Comparison of ENCODE assay signal across 37 cellular contexts in the genomic region with DNA sequence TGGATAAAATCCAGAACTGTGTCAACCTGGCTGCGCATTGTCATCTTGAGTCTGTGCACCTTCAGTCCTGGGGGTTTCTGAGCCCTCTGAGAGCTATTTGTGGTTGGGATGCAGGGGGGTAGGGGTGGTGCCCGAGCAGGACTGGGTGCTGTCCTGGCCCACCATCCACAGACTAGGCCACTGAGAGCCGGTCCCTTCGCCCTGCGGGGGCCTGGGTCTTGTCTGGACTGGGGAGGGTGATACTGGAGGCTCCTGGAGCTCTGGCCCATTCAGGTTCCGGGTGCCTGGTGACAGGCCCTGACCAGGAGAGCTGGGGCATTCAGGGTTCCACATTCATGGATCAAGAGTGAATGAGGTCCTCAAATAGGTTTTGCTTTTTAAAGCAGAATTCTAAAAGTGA. TPM values are rescaled to one million over a fixed set of nuclear protein-coding genes. Genes with fewer than 3 reads are reported as not detected.
"Had no signal": no experiment of that assay in that cellular context is flagged by ENCODE, and none has a peak within 500 bp of the region (broad histone marks: within the 10 kb centered on the region; RNA-seq: fewer than 3 reads in every experiment).

No MANE protein-coding gene starts in this region.

- H3K36me3 Mint-ChIP-seq: activated CD4-positive, alpha-beta memory T cell treated with anti-CD3 and anti-CD28 coated beads for 36 hours; activated CD8-positive, alpha-beta memory T cell treated with anti-CD3 and anti-CD28 coated beads, Interleukin-2, amount 10 ng/mL, durations not matched to agents 7 days and 5 days; activated naive CD4-positive, alpha-beta T cell treated with anti-CD3 and anti-CD28 coated beads, Interleukin-2, amount 50 U/mL, for 24 hours; activated naive CD8-positive, alpha-beta T cell treated with anti-CD3 and anti-CD28 coated beads for 36 hours had no signal

- H3K9me3 Mint-ChIP-seq: activated CD4-positive, alpha-beta memory T cell treated with anti-CD3 and anti-CD28 coated beads for 36 hours; activated CD4-positive, alpha-beta T cell treated with anti-CD3 and anti-CD28 coated beads, Interleukin-2, amount 10 ng/mL, durations not matched to agents 24 days and 14 days; activated naive CD4-positive, alpha-beta T cell treated with anti-CD3 and anti-CD28 coated beads for 36 hours; activated naive CD4-positive, alpha-beta T cell treated with anti-CD3 and anti-CD28 coated beads, Interleukin-2, amount 50 U/mL, for 24 hours; activated naive CD8-positive, alpha-beta T cell treated with anti-CD3 and anti-CD28 coated beads for 36 hours; activated naive CD8-positive, alpha-beta T cell treated with anti-CD3 and anti-CD28 coated beads, Interleukin-2, amount 50 U/mL, for 24 hours; activated T-helper 1 cell treated with anti-CD3 and anti-CD28 coated beads, Interleukin-12 subunit alpha, Interleukin-12 subunit beta, Interleukin-2, Interleukin-4 antibody, amounts not matched to agents 30 ng/mL and 10 ng/mL and 1 ng/mL, durations not matched to agents 14 hours and 24 hours and 36 hours; activated T-helper 2 cell treated with anti-CD3 and anti-CD28 coated beads, Interferon-gamma antibody, Interleukin-2, Interleukin-4, amounts not matched to agents 10 μg/mL and 5 μg/mL and 100 μg/mL, durations not matched to agents 14 hours and 24 hours and 36 hours; T-helper 2 cell treated with Interferon-gamma antibody and Interleukin-4, amounts not matched to agents 5 μg/mL and 100 μg/mL, for 36 hours had no signal

- H3K27me3 ChIP-seq: adrenal gland, body of pancreas, cardiac muscle cell, colonic mucosa, esophagus squamous epithelium, gastroesophageal sphincter had no signal

- H3K27ac ChIP-seq: adrenal gland, body of pancreas, cardiac muscle cell, colonic mucosa, epithelial cell of prostate, esophagus squamous epithelium, gastroesophageal sphincter had no signal

- H3K36me3 ChIP-seq: adrenal gland, cardiac muscle cell, colonic mucosa, esophagus squamous epithelium, gastroesophageal sphincter had no signal

- H3K9me3 ChIP-seq: adrenal gland, body of pancreas, colonic mucosa, esophagus squamous epithelium, gastroesophageal sphincter had no signal

- H3K4me1 Mint-ChIP-seq: activated CD4-positive, alpha-beta T cell treated with anti-CD3 and anti-CD28 coated beads for 36 hours; activated CD4-positive, alpha-beta T cell treated with anti-CD3 and anti-CD28 coated beads, Interleukin-2, amount 10 ng/mL, durations not matched to agents 24 days and 14 days; activated CD8-positive, alpha-beta memory T cell treated with anti-CD3 and anti-CD28 coated beads, Interleukin-2, amount 10 ng/mL, durations not matched to agents 7 days and 5 days; activated naive CD4-positive, alpha-beta T cell treated with anti-CD3 and anti-CD28 coated beads, Interleukin-2, amount 50 U/mL, for 24 hours; activated naive CD8-positive, alpha-beta T cell treated with anti-CD3 and anti-CD28 coated beads for 36 hours; activated naive CD8-positive, alpha-beta T cell treated with anti-CD3 and anti-CD28 coated beads, Interleukin-2, amount 50 U/mL, for 24 hours had no signal

- H3K4me3 ChIP-seq: adrenal gland, body of pancreas, cardiac muscle cell, esophagus squamous epithelium, gastroesophageal sphincter had no signal

- H3K4me3 Mint-ChIP-seq: activated CD4-positive, alpha-beta memory T cell treated with anti-CD3 and anti-CD28 coated beads for 36 hours; activated CD4-positive, alpha-beta T cell treated with anti-CD3 and anti-CD28 coated beads for 36 hours; activated CD4-positive, alpha-beta T cell treated with anti-CD3 and anti-CD28 coated beads, Interleukin-2, amount 10 ng/mL, durations not matched to agents 24 days and 14 days; activated CD8-positive, alpha-beta memory T cell treated with anti-CD3 and anti-CD28 coated beads, Interleukin-2, amount 10 ng/mL, durations not matched to agents 7 days and 5 days; activated CD8-positive, alpha-beta T cell treated with anti-CD3 and anti-CD28 coated beads, Interleukin-2, amount 10 ng/mL, durations not matched to agents 7 days and 5 days; activated naive CD4-positive, alpha-beta T cell treated with anti-CD3 and anti-CD28 coated beads for 36 hours; activated naive CD4-positive, alpha-beta T cell treated with anti-CD3 and anti-CD28 coated beads, Interleukin-2, amount 50 U/mL, for 24 hours; activated naive CD8-positive, alpha-beta T cell treated with anti-CD3 and anti-CD28 coated beads for 36 hours; activated naive CD8-positive, alpha-beta T cell treated with anti-CD3 and anti-CD28 coated beads, Interleukin-2, amount 50 U/mL, for 24 hours; activated T-helper 1 cell treated with anti-CD3 and anti-CD28 coated beads, Interleukin-12 subunit alpha, Interleukin-12 subunit beta, Interleukin-2, Interleukin-4 antibody, amounts not matched to agents 30 ng/mL and 10 ng/mL and 1 ng/mL, durations not matched to agents 14 hours and 24 hours and 36 hours; T-helper 17 cell; T-helper 2 cell treated with Interferon-gamma antibody and Interleukin-4, amounts not matched to agents 5 μg/mL and 100 μg/mL, for 36 hours had no signal

- H3K27ac Mint-ChIP-seq: activated CD4-positive, alpha-beta memory T cell treated with anti-CD3 and anti-CD28 coated beads for 36 hours; activated CD4-positive, alpha-beta T cell treated with anti-CD3 and anti-CD28 coated beads for 36 hours; activated CD4-positive, alpha-beta T cell treated with anti-CD3 and anti-CD28 coated beads, Interleukin-2, amount 10 ng/mL, durations not matched to agents 24 days and 14 days; activated CD8-positive, alpha-beta memory T cell treated with anti-CD3 and anti-CD28 coated beads, Interleukin-2, amount 10 ng/mL, durations not matched to agents 7 days and 5 days; activated CD8-positive, alpha-beta T cell treated with anti-CD3 and anti-CD28 coated beads, Interleukin-2, amount 10 ng/mL, durations not matched to agents 7 days and 5 days; activated naive CD4-positive, alpha-beta T cell treated with anti-CD3 and anti-CD28 coated beads for 36 hours; activated naive CD4-positive, alpha-beta T cell treated with anti-CD3 and anti-CD28 coated beads, Interleukin-2, amount 50 U/mL, for 24 hours; activated naive CD8-positive, alpha-beta T cell treated with anti-CD3 and anti-CD28 coated beads for 36 hours; activated naive CD8-positive, alpha-beta T cell treated with anti-CD3 and anti-CD28 coated beads, Interleukin-2, amount 50 U/mL, for 24 hours; activated T-helper 1 cell treated with anti-CD3 and anti-CD28 coated beads, Interleukin-12 subunit alpha, Interleukin-12 subunit beta, Interleukin-2, Interleukin-4 antibody, amounts not matched to agents 30 ng/mL and 10 ng/mL and 1 ng/mL, durations not matched to agents 14 hours and 24 hours and 36 hours; activated T-helper 2 cell treated with anti-CD3 and anti-CD28 coated beads, Interferon-gamma antibody, Interleukin-2, Interleukin-4, amounts not matched to agents 10 μg/mL and 5 μg/mL and 100 μg/mL, durations not matched to agents 14 hours and 24 hours and 36 hours; T-helper 17 cell; T-helper 2 cell treated with Interferon-gamma antibody and Interleukin-4, amounts not matched to agents 5 μg/mL and 100 μg/mL, for 36 hours had no signal

- DNase-seq: activated CD4-positive, alpha-beta memory T cell treated with anti-CD3 and anti-CD28 coated beads for 36 hours; activated CD4-positive, alpha-beta T cell treated with anti-CD3 and anti-CD28 coated beads for 36 hours; activated CD4-positive, alpha-beta T cell treated with anti-CD3 and anti-CD28 coated beads, Interleukin-2, amount 10 ng/mL, durations not matched to agents 24 days and 14 days; activated CD4-positive, CD25-positive, alpha-beta regulatory T cell; activated CD4-positive, CD25-positive, alpha-beta regulatory T cell treated with anti-CD3 and anti-CD28 coated beads, Interleukin-2, amount 50 U/mL, for 72 hours; activated CD8-positive, alpha-beta memory T cell treated with anti-CD3 and anti-CD28 coated beads, Interleukin-2, amount 10 ng/mL, durations not matched to agents 7 days and 5 days; activated CD8-positive, alpha-beta memory T cell treated with anti-CD3 and anti-CD28 coated beads, Interleukin-2, amount 50 U/mL, for 4 hours; activated CD8-positive, alpha-beta T cell treated with anti-CD3 and anti-CD28 coated beads, Interleukin-2, amount 10 ng/mL, durations not matched to agents 7 days and 5 days; activated effector memory CD4-positive, alpha-beta T cell treated with anti-CD3 and anti-CD28 coated beads, Interleukin-2, amount 50 U/mL, for 16 hours; activated naive CD4-positive, alpha-beta T cell treated with anti-CD3 and anti-CD28 coated beads for 36 hours; activated naive CD8-positive, alpha-beta T cell treated with anti-CD3 and anti-CD28 coated beads for 36 hours; activated naive CD8-positive, alpha-beta T cell treated with anti-CD3 and anti-CD28 coated beads, Interleukin-2, amount 50 U/mL, for 24 hours; activated T-cell treated with anti-CD3 and anti-CD28 coated beads, Interleukin-2, amount 50 U/mL, for 1 hour; activated T-cell treated with anti-CD3 and anti-CD28 coated beads, Interleukin-2, amount 50 U/mL, for 48 hours; adrenal gland; aorta; body of pancreas; central memory CD4-positive, alpha-beta T cell; cerebellar nuclear complex; colonic mucosa; effector CD8-positive, alpha-beta T cell; esophagus squamous epithelium; foreskin melanocyte; head of caudate nucleus; T-helper 1 cell; T-helper 17 cell; T1000 had no signal

- ATAC-seq: activated CD4-positive, alpha-beta T cell treated with anti-CD3 and anti-CD28 coated beads for 36 hours; activated CD8-positive, alpha-beta memory T cell treated with anti-CD3 and anti-CD28 coated beads, Interleukin-2, amount 10 ng/mL, durations not matched to agents 7 days and 5 days; activated CD8-positive, alpha-beta T cell treated with anti-CD3 and anti-CD28 coated beads, Interleukin-2, amount 10 ng/mL, durations not matched to agents 7 days and 5 days; activated naive CD8-positive, alpha-beta T cell treated with anti-CD3 and anti-CD28 coated beads, Interleukin-2, amount 50 U/mL, for 24 hours; body of pancreas; gastroesophageal sphincter; T-helper 17 cell had no signal

- H3K27me3 Mint-ChIP-seq: activated CD4-positive, alpha-beta memory T cell treated with anti-CD3 and anti-CD28 coated beads for 36 hours; activated CD4-positive, alpha-beta T cell treated with anti-CD3 and anti-CD28 coated beads for 36 hours; activated CD4-positive, alpha-beta T cell treated with anti-CD3 and anti-CD28 coated beads, Interleukin-2, amount 10 ng/mL, durations not matched to agents 24 days and 14 days; activated CD8-positive, alpha-beta memory T cell treated with anti-CD3 and anti-CD28 coated beads, Interleukin-2, amount 10 ng/mL, durations not matched to agents 7 days and 5 days; activated naive CD4-positive, alpha-beta T cell treated with anti-CD3 and anti-CD28 coated beads, Interleukin-2, amount 50 U/mL, for 24 hours; activated naive CD8-positive, alpha-beta T cell treated with anti-CD3 and anti-CD28 coated beads for 36 hours; activated naive CD8-positive, alpha-beta T cell treated with anti-CD3 and anti-CD28 coated beads, Interleukin-2, amount 50 U/mL, for 24 hours; T-helper 17 cell had no signal

- H3K4me1 ChIP-seq: adrenal gland, gastroesophageal sphincter had no signal

RNA-seq across cellular contexts. Expression of a gene that starts 20.9 kb away (rescaled TPM):
- total RNA-seq: activated CD4-positive, alpha-beta T cell treated with anti-CD3 and anti-CD28 coated beads, Interleukin-2, amount 10 ng/mL, durations not matched to agents 24 days and 14 days; activated CD8-positive, alpha-beta memory T cell treated with anti-CD3 and anti-CD28 coated beads for 36 hours; activated naive CD8-positive, alpha-beta T cell treated with anti-CD3 and anti-CD28 coated beads for 36 hours; activated T-helper 1 cell treated with anti-CD3 and anti-CD28 coated beads, Interleukin-12 subunit alpha, Interleukin-12 subunit beta, Interleukin-2, Interleukin-4 antibody, amounts not matched to agents 30 ng/mL and 10 ng/mL and 1 ng/mL, durations not matched to agents 14 hours and 24 hours and 36 hours; body of pancreas; dermis microvascular lymphatic vessel endothelial cell; endothelial cell of umbilical vein had no signal
- polyA plus RNA-seq: cardiac muscle cell, endothelial cell of umbilical vein had no signal
